25 cellular contexts compared by ENCODE assay signal in genomic region chr3:79672075-79672474, GRCh38.
DNase-seq lines count a peak whose midpoint lies in the region; ATAC-seq, FAIRE-seq and TF ChIP-seq lines count a peak whose summit lies in the region.
"Had no signal": no experiment of that assay in that cellular context is flagged by ENCODE, and none has a peak within 500 bp of the region (broad histone marks: within the 10 kb centered on the region; RNA-seq: fewer than 3 reads in every experiment).

No MANE protein-coding gene starts in this region.

- RAD21 ChIA-PET in GM12878 (lab: Charles Lee; ENCODE audit: unreplicated experiment) = no interaction called here

- H3K9ac ChIP-seq in GM12878 (ENCODE audit: control insufficient read depth, insufficient read depth, low read length) (no peak overlapping the region), mesendoderm (ENCODE audit: low read length) (no peak overlapping the region)
- H3K9ac ChIP-seq: BLaER1 had no signal

- H2BK15ac ChIP-seq in mesendoderm (replicated peaks; ENCODE audit: low read depth) = no peak overlapping the region

- WGBS in GM12878 (ENCODE audit: insufficient coverage, insufficient replicate concordance, low lambda C conversion rate, missing lambda C conversion rate) = 0% methylated on average over 1 of the region's 1 CpG
- no CpG with 5 or more reads among the region's 1 CpG for WGBS in mesendoderm (ENCODE audit: extremely low coverage, insufficient coverage, low lambda C conversion rate)

- H3K9me3 ChIP-seq in GM12878 (replicated peaks; ENCODE audit: control insufficient read depth, insufficient read depth, low read length) = no peaks in the 10 kb centered on the region
- H3K9me3 ChIP-seq: BE2C, BLaER1 had no signal

- no peaks in the 10 kb centered on the region for H4K20me1 ChIP-seq in GM12878 (ENCODE audit: control insufficient read depth, insufficient read depth)
- H4K20me1 ChIP-seq: BLaER1 had no signal

- H3K4me3 ChIP-seq in GM12878 = no peak overlapping the region
- H3K4me3 ChIP-seq in mesendoderm (ENCODE audit: low read length) = no peak overlapping the region
- H3K4me3 ChIP-seq: BLaER1 had no signal

- no peak overlapping the region for H3K56ac ChIP-seq in mesendoderm (ENCODE audit: low read length)

- H3K79me2 ChIP-seq in GM12878 (ENCODE audit: control insufficient read depth, insufficient read depth, low read length) (no peaks in the 10 kb centered on the region), mesendoderm (ENCODE audit: control insufficient read depth, insufficient read depth, low read length) (no peaks in the 10 kb centered on the region)

- H3K4me1 ChIP-seq in GM12878 (ENCODE audit: control insufficient read depth, insufficient read depth, low read length) (no peaks in the 10 kb centered on the region), mesendoderm (ENCODE audit: control insufficient read depth, low read depth, low read length) (no peaks in the 10 kb centered on the region)
- H3K4me1 ChIP-seq: BE2C, BLaER1 had no signal

- FAIRE-seq in GM12878 (lab: Jason Lieb, UNC) = no peak
- no peak for FAIRE-seq in RCC 7860 (lab: Jason Lieb, UNC)
- FAIRE-seq: GM12891, GM19239 had no signal

- TF ChIP-seq POLR2A in GM12878 (IDR thresholded peaks at IDR 0.05; ENCODE audit: low read depth, low read length) = no peak

- H3K4me2 ChIP-seq in GM12878 (ENCODE audit: control insufficient read depth, insufficient read depth) (no peak overlapping the region), mesendoderm (ENCODE audit: low read length) (no peak overlapping the region)
- H3K4me2 ChIP-seq: BLaER1 had no signal

- in situ Hi-C loops in GM12878 (cut with MboI) = no loop called here

- TF ChIP-seq EP300 in GM12878 (IDR thresholded peaks at IDR 0.05; ENCODE audit: borderline replicate concordance in 1 of 2, control insufficient read depth in 1 of 2, low read depth in 2 of 2, low read length in 2 of 2) = no peak

- POLR2A ChIA-PET in GM12878 (lab: Charles Lee) = no interaction called here

- no peak overlapping the region for H2AFZ ChIP-seq in GM12878 (ENCODE audit: control insufficient read depth, low read depth, low read length)

- H3K36me3 ChIP-seq in GM12878 (ENCODE audit: control insufficient read depth in 2 of 2, insufficient read depth in 2 of 2, low read length in 1 of 2) = no peaks in the 10 kb centered on the region
- H3K36me3 ChIP-seq in mesendoderm (ENCODE audit: control insufficient read depth, insufficient read depth, low read length) = no peaks in the 10 kb centered on the region
- H3K36me3 ChIP-seq: BE2C, BLaER1 had no signal

- H3K23ac ChIP-seq in mesendoderm (ENCODE audit: low read length) = no peak overlapping the region

- H3K79me1 ChIP-seq in mesendoderm (ENCODE audit: low read length) = no peaks in the 10 kb centered on the region

- H3K4ac ChIP-seq in mesendoderm (ENCODE audit: low read depth, low read length) = no peak overlapping the region

- peak; percentile 57 for ATAC-seq in GM18870 (IDR thresholded peaks at IDR 0.05; ENCODE audit: unreplicated experiment)
- ATAC-seq in HG03432 (IDR thresholded peaks at IDR 0.05; ENCODE audit: unreplicated experiment) = peak; percentile 43
- peak; percentile 24; the same call in 1 of the 3 replicates for ATAC-seq in GM12878

- H4K5ac ChIP-seq in mesendoderm (ENCODE audit: low read length) = no peak overlapping the region

- TF ChIP-seq CTCF in GM12878 (IDR thresholded peaks at IDR 0.05 in 2 of 3, conservative IDR thresholded peaks at IDR 0.05 in 1 of 3; ENCODE audit: control insufficient read depth in 2 of 3, extremely low read depth in 1 of 3, insufficient read depth in 1 of 3, low read depth in 3 of 3, low read length in 3 of 3) = no peak

- no TSS peak for BruUV-seq in GM12878 (replicated peaks; lab: Mats Ljungman, UMichigan)

- intact Hi-C loops in GM12878 (cut with micrococcal nuclease; ENCODE audit: unreplicated experiment) = no loop called here

- H2AK5ac ChIP-seq in mesendoderm (ENCODE audit: low read length) = no peak overlapping the region

- no peak overlapping the region for H2BK5ac ChIP-seq in mesendoderm (ENCODE audit: low read length)

- H4K8ac ChIP-seq in mesendoderm (ENCODE audit: low read depth, low read length) = no peak overlapping the region

- H3K27ac ChIP-seq in GM12878 (ENCODE audit: control insufficient read depth, insufficient read depth) = no peak overlapping the region
- H3K27ac ChIP-seq in mesendoderm (ENCODE audit: low read depth, low read length) = no peak overlapping the region
- H3K27ac ChIP-seq: BLaER1 had no signal

- TF ChIP-seq RAD21 in GM12878 (IDR thresholded peaks at IDR 0.05; ENCODE audit: insufficient read depth, low read depth, low read length) = no peak

- DNase-seq in GM12878 (ENCODE audit: low read depth, low spot score) (no peak), NCI-H226 (no peak), mesendoderm (no peak), NCI-H446 (lab: John Stamatoyannopoulos, UW) (no peak), RCC 7860 (ENCODE audit: low spot score) (no peak)
- DNase-seq: 8988T; ACHN; BE2C; C1 segment of cervical spinal cord; CD4-positive, alpha-beta memory T cell; CD4-positive, CD25-positive, alpha-beta regulatory T cell; CD8-positive, alpha-beta memory T cell; COR-L47; DMS 273 treated with DMSO at 0.1 percent for 48 hours; DMS153; DMS53; DMS79; DND-41; EL; GDM1 had no signal

- SMC1A ChIA-PET in GM12878 (lab: Charles Lee; ENCODE audit: uncharacterized antibody, unreplicated experiment) = no interaction called here

- CTCF ChIA-PET in GM12878 (lab: Yijun Ruan, JAX) = no interaction called here

- H3K18ac ChIP-seq in mesendoderm (ENCODE audit: low read length) = no peak overlapping the region

- H3K27me3 ChIP-seq in GM12878 (replicated peaks in 1 of 2; ENCODE audit: control insufficient read depth in 2 of 2, insufficient read depth in 2 of 2, low read length in 1 of 2) (no peaks in the 10 kb centered on the region), mesendoderm (ENCODE audit: insufficient read depth, low read length, poor library complexity) (no peaks in the 10 kb centered on the region)
- H3K27me3 ChIP-seq: BE2C, BLaER1 had no signal

- H2BK120ac ChIP-seq in mesendoderm (ENCODE audit: low read depth, low read length) = no peak overlapping the region

TF ChIP-seq in GM12878, 131 proteins besides CTCF, POLR2A, EP300 and RAD21:
- TF ChIP-seq JUNB (IDR thresholded peaks at IDR 0.05) (0 out of 2 replicates have a peak, but pooled peaks have one; percentile 8), PRDM15 (CRISPR knock-in tag; IDR thresholded peaks at IDR 0.05) (no peak)
